19 cellular contexts compared by ENCODE assay signal in the genomic region with DNA sequence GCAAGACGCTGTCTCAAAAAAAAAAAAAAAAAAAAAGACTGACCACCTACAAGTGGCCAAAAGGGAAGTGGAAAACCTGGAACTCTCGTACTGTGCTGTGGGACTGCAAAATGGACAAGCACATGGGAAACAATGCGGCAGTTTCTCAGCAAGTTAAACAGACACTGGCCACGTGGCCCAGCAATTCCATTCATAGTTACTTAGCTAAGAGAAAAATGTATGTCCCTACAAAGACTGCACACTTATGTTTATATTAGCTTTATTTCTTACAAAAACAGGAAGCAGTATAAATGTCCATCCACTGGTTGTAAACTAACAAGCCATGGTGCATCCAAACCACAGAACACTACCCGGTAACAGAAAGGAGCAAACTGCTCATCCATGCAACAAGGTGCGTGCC. TPM values are rescaled to one million over a fixed set of nuclear protein-coding genes. Genes with fewer than 3 reads are reported as not detected.
DNase-seq lines count a peak whose midpoint lies in the region; ATAC-seq, FAIRE-seq and TF ChIP-seq lines count a peak whose summit lies in the region.
"Had no signal": no experiment of that assay in that cellular context is flagged by ENCODE, and none has a peak within 500 bp of the region (broad histone marks: within the 10 kb centered on the region; RNA-seq: fewer than 3 reads in every experiment).

No MANE protein-coding gene starts in this region.

- intact Hi-C loops in HepG2 (cut with micrococcal nuclease; ENCODE audit: unreplicated experiment) = no loop called here
- intact Hi-C loops in upper lobe of right lung (cut with DNase I) = no loop called here
- intact Hi-C loops in lower leg skin (cut with DNase I; ENCODE audit: low total_unique reads) = loop anchor here (10.0 kb wide), 1 partner anchor 57 kb away; the partner anchor contains the start of gene GOLGA3

- H3K27ac ChIP-seq in liver (ENCODE audit: low read depth in 1 of 2, low read length in 2 of 2) = no peak overlapping the region
- no peak overlapping the region for H3K27ac ChIP-seq in HepG2 (ENCODE audit: extremely low read length, insufficient read depth, low read length)
- no peak overlapping the region for H3K27ac ChIP-seq in upper lobe of right lung
- H3K27ac ChIP-seq: left lung, RWPE1 had no signal

- H3K79me2 ChIP-seq in HepG2 (ENCODE audit: insufficient read depth, low read length) = peaks cover 2% of the 10 kb centered on the region

- TF ChIP-seq CTCF in liver (IDR thresholded peaks at IDR 0.05; ENCODE audit: low read depth, low read length, missing input control) (no peak), HepG2 (CRISPR knock-in tag; IDR thresholded peaks at IDR 0.05) (no peak), upper lobe of right lung (IDR thresholded peaks at IDR 0.05) (no peak), lower leg skin (IDR thresholded peaks at IDR 0.05) (no peak)

- no peak for TF ChIP-seq RAD21 in liver (IDR thresholded peaks at IDR 0.05)
- TF ChIP-seq RAD21 in HepG2 (CRISPR knock-in tag; IDR thresholded peaks at IDR 0.05) = no peak

- DNase-seq in HepG2 (ENCODE audit: low spot score) (no peak), dermis blood vessel endothelial cell (peak; percentile 45), left kidney (ENCODE audit: low read depth, low spot score) (peak; percentile 42), upper lobe of right lung (no peak), RPMI8226 (no peak), lower leg skin (ENCODE audit: low spot score in 2 of 2) (no peak)
- DNase-seq: 8988T; activated CD8-positive, alpha-beta memory T cell treated with anti-CD3 and anti-CD28 coated beads for 24 hours; left lung; NCI-H526; stimulated activated CD4-positive, alpha-beta T cell treated with anti-CD3 and anti-CD28 coated beads, Interleukin-4, amount 100 ng/mL, for 1 hour; stomach; T-helper 9 cell had no signal

- no peak overlapping the region for H3K4me3 ChIP-seq in liver (ENCODE audit: low read depth in 1 of 3, low read length in 3 of 3)
- H3K4me3 ChIP-seq in HepG2 (replicated peaks in 1 of 3; ENCODE audit: insufficient read depth in 1 of 3, low read depth in 2 of 3, low read length in 3 of 3) = no peak overlapping the region
- no peak overlapping the region for H3K4me3 ChIP-seq in upper lobe of right lung
- no peak overlapping the region for H3K4me3 ChIP-seq in lower leg skin (ENCODE audit: low read depth, poor library complexity, severe bottlenecking)
- H3K4me3 ChIP-seq: left lung, smooth muscle cell, stomach had no signal

- WGBS in liver = 86% methylated on average over 6 of the region's 6 CpGs
- WGBS in HepG2 (ENCODE audit: low lambda C conversion rate) = 98% methylated on average over 6 of the region's 6 CpGs
- 85 to 90% methylated on average over 6 of the region's 6 CpGs for whole genome bisulfite sequencing in lower leg skin, 2 donors

- CTCF ChIA-PET in HepG2 (lab: Yijun Ruan, JAX; ENCODE audit: low intra/inter-chr PET ratio, low total read pairs) = no interaction called here

- TF ChIP-seq POLR2A in HepG2 (IDR thresholded peaks at IDR 0.05; ENCODE audit: insufficient read depth in 1 of 2, low read depth in 2 of 2, low read length in 2 of 2) = no peak
- TF ChIP-seq POLR2A in lower leg skin (IDR thresholded peaks at IDR 0.05) = no peak

- H3K4me1 ChIP-seq in liver (ENCODE audit: control insufficient read depth in 4 of 4, insufficient read depth in 4 of 4, low read length in 3 of 4) (peaks cover 0 to 5% (median 1%) of the 10 kb centered on the region in 4 donors), HepG2 (ENCODE audit: insufficient read depth, low read length) (peaks cover 12% of the 10 kb centered on the region; the same call in 1 of the 2 replicates), upper lobe of right lung (peaks cover 8% of the 10 kb centered on the region)

- no peaks in the 10 kb centered on the region for H3K27me3 ChIP-seq in liver (ENCODE audit: control insufficient read depth in 4 of 4, insufficient read depth in 4 of 4, low read length in 3 of 4)
- H3K27me3 ChIP-seq in HepG2 (ENCODE audit: control insufficient read depth in 1 of 2, insufficient read depth in 2 of 2, low read length in 2 of 2) = no peaks in the 10 kb centered on the region
- no peaks in the 10 kb centered on the region for H3K27me3 ChIP-seq in upper lobe of right lung
- H3K27me3 ChIP-seq: left lung, stomach had no signal

- no peak for TF ChIP-seq EP300 in HepG2 (IDR thresholded peaks at IDR 0.05; ENCODE audit: low read depth in 2 of 2, low read length in 2 of 2)
- no peak for TF ChIP-seq EP300 in HepG2 (CRISPR knock-in tag; IDR thresholded peaks at IDR 0.05; ENCODE audit: borderline replicate concordance)

- H3K9me3 ChIP-seq in liver (ENCODE audit: control insufficient read depth in 4 of 4, low read length in 3 of 4) (no peaks in the 10 kb centered on the region), HepG2 (ENCODE audit: low read length) (no peaks in the 10 kb centered on the region), upper lobe of right lung (no peaks in the 10 kb centered on the region)
- H3K9me3 ChIP-seq: left lung, stomach had no signal

- BruUV-seq in HepG2 (replicated peaks; lab: Mats Ljungman, UMichigan) = no TSS peak

- no peak for FAIRE-seq in HepG2 (lab: Jason Lieb, UNC)

- ATAC-seq in HepG2 = no peak
- peak; percentile 40 for ATAC-seq in upper lobe of right lung
- no peak for ATAC-seq in HG02610 (IDR thresholded peaks at IDR 0.05; ENCODE audit: unreplicated experiment)
- ATAC-seq: activated CD4-positive, CD25-positive, alpha-beta regulatory T cell treated with anti-CD3 and anti-CD28 coated beads, Interleukin-2, amount 50 U/mL, for 24 hours; left lung; SK-N-SH treated with all-trans-retinoic acid at 6 μM for 48 hours had no signal

- H3K36me3 ChIP-seq in liver (ENCODE audit: control insufficient read depth in 4 of 4, insufficient read depth in 3 of 4, low read depth in 1 of 4, low read length in 3 of 4) (peaks cover 2 to 18% (median 11%) of the 10 kb centered on the region in 4 donors), HepG2 (replicated peaks in 1 of 2; ENCODE audit: control insufficient read depth in 1 of 2, insufficient read depth in 2 of 2, low read length in 2 of 2) (peaks cover 0 to 3% of the 10 kb centered on the region in 2 experiments; a peak in 2 of 5 replicates), upper lobe of right lung (peaks cover 22% of the 10 kb centered on the region)

- POLR2A ChIA-PET in HepG2 (lab: Yijun Ruan, JAX) = no interaction called here

- no peak overlapping the region for H3K9ac ChIP-seq in liver (ENCODE audit: low read depth in 1 of 2, low read length in 2 of 2)
- H3K9ac ChIP-seq in HepG2 (ENCODE audit: insufficient read depth, low read depth, low read length) = no peak overlapping the region

- in situ Hi-C loops in HepG2 (cut with HindIII; ENCODE audit: extremely low pct_ligation_motif_present, low pct_unique_long_range_greater_than_20kb) = no loop called here

- H2AFZ ChIP-seq in HepG2 (ENCODE audit: low read length) = no peak overlapping the region

- H3K4me2 ChIP-seq in HepG2 (ENCODE audit: low read depth, low read length) = no peak overlapping the region
- H3K4me2 ChIP-seq: smooth muscle cell had no signal

- no peaks in the 10 kb centered on the region for H4K20me1 ChIP-seq in HepG2 (ENCODE audit: insufficient read depth, low read length)

RNA-seq across cellular contexts. Expression of gene CHFR, which starts 5.6 kb away (rescaled TPM):
- total RNA-seq in liver = 10 to 100 TPM; 21.7 to 23.4 TPM
- polyA plus RNA-seq in liver = 1 to 10 TPM; 7.0 to 7.5 TPM
- total RNA-seq in HepG2 (2016; rRNA removed; fragmentation: Illumina TruSeq; extraction: Trizol) = 21.0 and 21.4 TPM in 2 replicates
- total RNA-seq in HepG2 (2016; cell fraction: cytosol; rRNA removed; fragmentation: Illumina TruSeq; extraction: Trizol; ENCODE audit: low read depth) = 8.1 and 8.3 TPM in 2 replicates
- total RNA-seq in HepG2 (2016; cell fraction: insoluble cytoplasmic fraction; rRNA removed; fragmentation: Illumina TruSeq; extraction: Trizol) = 14.1 and 22.8 TPM in 2 replicates
- total RNA-seq in HepG2 (2016; cell fraction: membrane; rRNA removed; fragmentation: Illumina TruSeq; extraction: Trizol) = 15.0 and 16.2 TPM in 2 replicates
- total RNA-seq in HepG2 (2016; cell fraction: nucleus; rRNA removed; fragmentation: Illumina TruSeq; extraction: Trizol) = 18.6 and 23.1 TPM in 2 replicates
- polyA plus RNA-seq in HepG2 (2011; rRNA removed) = 21.1 and 21.5 TPM in 2 replicates
- polyA plus RNA-seq in HepG2 (2011; cell fraction: cytosol; rRNA removed) = 14.8 and 16.4 TPM in 2 replicates
- 42.9 and 51.1 TPM in 2 replicates for polyA plus RNA-seq in HepG2 (2011; cell fraction: nucleus; rRNA removed)
- polyA plus RNA-seq in HepG2 (2012) = 9.6 and 11.9 TPM in 2 replicates
- polyA plus RNA-seq in HepG2 (2016; cell fraction: cytosol; fragmentation: Illumina TruSeq; extraction: Trizol; ENCODE audit: low read depth) = 5.4 and 5.7 TPM in 2 replicates
- 13.8 and 18.2 TPM in 2 replicates for polyA plus RNA-seq in HepG2 (2016; cell fraction: insoluble cytoplasmic fraction; fragmentation: Illumina TruSeq; extraction: Trizol; ENCODE audit: low read depth)
- 10.2 and 10.9 TPM in 2 replicates for polyA plus RNA-seq in HepG2 (2016; cell fraction: membrane; fragmentation: Illumina TruSeq; extraction: Trizol; ENCODE audit: low read depth)
- polyA plus RNA-seq in HepG2 (2016; cell fraction: nucleus; fragmentation: Illumina TruSeq; extraction: Trizol; ENCODE audit: insufficient read depth, low read depth) = 52.9 and 56.1 TPM in 2 replicates
- polyA minus RNA-seq in HepG2 (2011; rRNA and poly(A)+ RNA removed; ENCODE audit: low replicate concordance) = 0.14 and 58.0 TPM in 2 replicates
- polyA minus RNA-seq in HepG2 (2011; cell fraction: cytosol; rRNA and poly(A)+ RNA removed) = 10.1 and 13.7 TPM in 2 replicates
- 30.5 and 38.4 TPM in 2 replicates for polyA minus RNA-seq in HepG2 (2011; cell fraction: nucleus; rRNA and poly(A)+ RNA removed)
- 50.0 and 50.5 TPM in 2 replicates for total RNA-seq in dermis blood vessel endothelial cell
- total RNA-seq in upper lobe of right lung = 50.2 TPM
- total RNA-seq in lower leg skin = 10 to 100 TPM; 27.2 to 34.7 (median 30.6) TPM

RNA-seq across cellular contexts. Expression of gene GOLGA3, which starts 53.2 kb away (rescaled TPM):
- total RNA-seq in liver (10 to 100 TPM; 21.5 to 43.0 TPM), HepG2 (2016; rRNA removed; fragmentation: Illumina TruSeq; extraction: Trizol) (36.0 and 43.0 TPM in 2 replicates), dermis blood vessel endothelial cell (101 and 139 TPM in 2 replicates), upper lobe of right lung (65.3 TPM), lower leg skin (10 to 100 TPM; 44.5 to 81.0 (median 74.7) TPM)
- polyA plus RNA-seq in liver (10 to 100 TPM in 1 of 2 donors, 1 to 10 TPM in 1; 5.0 to 10.0 TPM), HepG2 (2011; rRNA removed) (22.0 and 22.7 TPM in 2 replicates)
- total RNA-seq in HepG2 (2016; cell fraction: cytosol; rRNA removed; fragmentation: Illumina TruSeq; extraction: Trizol; ENCODE audit: low read depth) = 15.6 and 17.8 TPM in 2 replicates
- 31.7 and 41.8 TPM in 2 replicates for total RNA-seq in HepG2 (2016; cell fraction: insoluble cytoplasmic fraction; rRNA removed; fragmentation: Illumina TruSeq; extraction: Trizol)
- total RNA-seq in HepG2 (2016; cell fraction: membrane; rRNA removed; fragmentation: Illumina TruSeq; extraction: Trizol) = 26.6 and 27.1 TPM in 2 replicates
- total RNA-seq in HepG2 (2016; cell fraction: nucleus; rRNA removed; fragmentation: Illumina TruSeq; extraction: Trizol) = 40.4 and 48.3 TPM in 2 replicates
- polyA plus RNA-seq in HepG2 (2011; cell fraction: cytosol; rRNA removed) = 17.7 and 27.7 TPM in 2 replicates
- polyA plus RNA-seq in HepG2 (2011; cell fraction: nucleus; rRNA removed) = 63.9 and 77.3 TPM in 2 replicates
- polyA plus RNA-seq in HepG2 (2012) = 10.9 and 13.5 TPM in 2 replicates
- 9.3 and 9.4 TPM in 2 replicates for polyA plus RNA-seq in HepG2 (2016; cell fraction: cytosol; fragmentation: Illumina TruSeq; extraction: Trizol; ENCODE audit: low read depth)
- polyA plus RNA-seq in HepG2 (2016; cell fraction: insoluble cytoplasmic fraction; fragmentation: Illumina TruSeq; extraction: Trizol; ENCODE audit: low read depth) = 14.3 and 16.9 TPM in 2 replicates
- polyA plus RNA-seq in HepG2 (2016; cell fraction: membrane; fragmentation: Illumina TruSeq; extraction: Trizol; ENCODE audit: low read depth) = 9.7 and 12.3 TPM in 2 replicates
- polyA plus RNA-seq in HepG2 (2016; cell fraction: nucleus; fragmentation: Illumina TruSeq; extraction: Trizol; ENCODE audit: insufficient read depth, low read depth) = 48.3 and 55.7 TPM in 2 replicates
- 38.7 and 87.6 TPM in 2 replicates for polyA minus RNA-seq in HepG2 (2011; rRNA and poly(A)+ RNA removed; ENCODE audit: low replicate concordance)
- 27.6 and 33.4 TPM in 2 replicates for polyA minus RNA-seq in HepG2 (2011; cell fraction: cytosol; rRNA and poly(A)+ RNA removed)
- polyA minus RNA-seq in HepG2 (2011; cell fraction: nucleus; rRNA and poly(A)+ RNA removed) = 40.3 and 67.0 TPM in 2 replicates

Comparison
In these comparisons a context has a peak if more than half of its experiments do, and no peak if none do; other contexts are left out.
1. DNase-seq: peak in dermis blood vessel endothelial cell (single experiment) and left kidney (single experiment); none in HepG2 (single experiment), upper lobe of right lung (single experiment), RPMI8226 (single experiment) and lower leg skin (0 of 2).